Comparison of ENCODE assay signal across 9 cellular contexts in genomic region chr21:21200103-21200938, GRCh38.
DNase-seq lines count a peak whose midpoint lies in the region; ATAC-seq, FAIRE-seq and TF ChIP-seq lines count a peak whose summit lies in the region.
"Had no signal": no experiment of that assay in that cellular context is flagged by ENCODE, and none has a peak within 500 bp of the region (broad histone marks: within the 10 kb centered on the region; RNA-seq: fewer than 3 reads in every experiment).

No MANE protein-coding gene starts in this region.

- FAIRE-seq in RCC 7860 (lab: Jason Lieb, UNC) = peak; percentile 94
- peak; percentile 91 for FAIRE-seq in endothelial cell of umbilical vein (lab: Jason Lieb, UNC)

- H3K79me2 ChIP-seq in endothelial cell of umbilical vein (ENCODE audit: control insufficient read depth, insufficient read depth, low read length) = no peaks in the 10 kb centered on the region
- H3K79me2 ChIP-seq in osteoblast (ENCODE audit: insufficient read depth, low read length) = no peaks in the 10 kb centered on the region

- no peaks in the 10 kb centered on the region for H3K27me3 ChIP-seq in BLaER1 treated with 17β-estradiol and CSF1 and Interleukin-3, amounts not matched to agents 10 nM and 100 nM
- H3K27me3 ChIP-seq in endothelial cell of umbilical vein (ENCODE audit: control insufficient read depth in 2 of 2, insufficient read depth in 2 of 2, low read length in 2 of 2) = no peaks in the 10 kb centered on the region
- no peaks in the 10 kb centered on the region for H3K27me3 ChIP-seq in osteoblast (ENCODE audit: insufficient read depth, low read length)
- H3K27me3 ChIP-seq in prostate gland (replicated peaks; ENCODE audit: insufficient read depth) = no peaks in the 10 kb centered on the region
- H3K27me3 ChIP-seq: cardiac muscle cell had no signal

- no peaks in the 10 kb centered on the region for H4K20me1 ChIP-seq in BLaER1 treated with 17β-estradiol and CSF1 and Interleukin-3, amounts not matched to agents 10 nM and 100 nM
- H4K20me1 ChIP-seq in endothelial cell of umbilical vein (replicated peaks; ENCODE audit: control insufficient read depth, extremely low read depth, insufficient read depth, low read length) (no peaks in the 10 kb centered on the region), osteoblast (ENCODE audit: insufficient read depth, low read length) (no peaks in the 10 kb centered on the region)

- WGBS in prostate gland = 56% methylated on average over 6 of the region's 6 CpGs

- dilution Hi-C loops in endothelial cell of umbilical vein (cut with MboI; ENCODE audit: extremely low pct_ligation_motif_present, low sequenced_read_pairs) = no loop called here

- CTCF ChIA-PET in endothelial cell of umbilical vein (lab: Charles Lee) = interaction anchor here (0.6 kb wide), 1 partner anchor 200 kb away, joined by 3 read pairs; no protein-coding TSS in a partner anchor

- intact Hi-C loops in endothelial cell of umbilical vein (cut with micrococcal nuclease) = no loop called here
- intact Hi-C loops in prostate gland (cut with DNase I) = no loop called here

- peak overlapping the region in 2 of 11 experiments; percentile 17 to 37; a peak in 2 of 22 replicates for H3K27ac ChIP-seq in BLaER1 treated with 17β-estradiol and CSF1 and Interleukin-3, amounts not matched to agents 10 nM and 100 nM
- H3K27ac ChIP-seq in endothelial cell of umbilical vein (ENCODE audit: insufficient read depth, low read depth, low read length) (peak overlapping the region; percentile 47), osteoblast (ENCODE audit: low read depth, low read length) (peak overlapping the region; percentile 92), prostate gland (no peak overlapping the region)
- H3K27ac ChIP-seq: cardiac muscle cell had no signal

- no peaks in the 10 kb centered on the region for H3K9me3 ChIP-seq in BLaER1 treated with 17β-estradiol and CSF1 and Interleukin-3, amounts not matched to agents 10 nM and 100 nM (replicated peaks in 1 of 11)
- H3K9me3 ChIP-seq in endothelial cell of umbilical vein (replicated peaks; ENCODE audit: control insufficient read depth, insufficient read depth, low read length) = no peaks in the 10 kb centered on the region
- H3K9me3 ChIP-seq in osteoblast (ENCODE audit: low read depth, low read length) = no peaks in the 10 kb centered on the region
- H3K9me3 ChIP-seq in prostate gland = no peaks in the 10 kb centered on the region

- H3K36me3 ChIP-seq in BLaER1 treated with 17β-estradiol and CSF1 and Interleukin-3, amounts not matched to agents 10 nM and 100 nM = no peaks in the 10 kb centered on the region
- no peaks in the 10 kb centered on the region for H3K36me3 ChIP-seq in endothelial cell of umbilical vein (ENCODE audit: control insufficient read depth in 2 of 2, extremely low read depth in 1 of 2, insufficient read depth in 2 of 2, low read length in 2 of 2)
- H3K36me3 ChIP-seq in osteoblast (ENCODE audit: insufficient read depth, low read length) = no peaks in the 10 kb centered on the region
- H3K36me3 ChIP-seq in prostate gland = no peaks in the 10 kb centered on the region
- H3K36me3 ChIP-seq: cardiac muscle cell had no signal

- H3K4me3 ChIP-seq in BLaER1 treated with 17β-estradiol and CSF1 and Interleukin-3, amounts not matched to agents 10 nM and 100 nM = peak overlapping the region in 2 of 10 experiments; percentile 10 to 25; a peak in 1 of 20 replicates
- H3K4me3 ChIP-seq in endothelial cell of umbilical vein (replicated peaks in 1 of 3; ENCODE audit: insufficient read depth in 1 of 3, low read depth in 1 of 3, low read length in 3 of 3) (no peak overlapping the region), osteoblast (ENCODE audit: insufficient read depth, low read length) (peak overlapping the region; percentile 18), prostate gland (no peak overlapping the region)
- H3K4me3 ChIP-seq: cardiac muscle cell had no signal

- H3K9me1 ChIP-seq in endothelial cell of umbilical vein (replicated peaks; ENCODE audit: control insufficient read depth, extremely low read depth, insufficient read depth, low read length) = no peaks in the 10 kb centered on the region

- BruUV-seq in endothelial cell of umbilical vein (replicated peaks; lab: Mats Ljungman, UMichigan) = no TSS peak

- H3K9ac ChIP-seq in BLaER1 treated with 17β-estradiol and CSF1 and Interleukin-3, amounts not matched to agents 10 nM and 100 nM = no peak overlapping the region
- H3K9ac ChIP-seq in endothelial cell of umbilical vein (replicated peaks; ENCODE audit: extremely low read depth, insufficient read depth, low read length) = peak overlapping the region; percentile 3

- peaks cover 0 to 16% (median 0%) of the 10 kb centered on the region in 10 experiments; a peak in 6 of 20 replicates for H3K4me1 ChIP-seq in BLaER1 treated with 17β-estradiol and CSF1 and Interleukin-3, amounts not matched to agents 10 nM and 100 nM
- peaks cover 3% of the 10 kb centered on the region for H3K4me1 ChIP-seq in endothelial cell of umbilical vein (ENCODE audit: control insufficient read depth, extremely low read depth, insufficient read depth, low read length)
- H3K4me1 ChIP-seq in osteoblast (ENCODE audit: insufficient read depth, low read length) = peaks cover 22% of the 10 kb centered on the region
- no peaks in the 10 kb centered on the region for H3K4me1 ChIP-seq in prostate gland (replicated peaks)

- TF ChIP-seq CTCF in endothelial cell of umbilical vein (IDR thresholded peaks at IDR 0.05; ENCODE audit: extremely low read depth in 1 of 2, insufficient read depth in 1 of 2, low read depth in 1 of 2, low read length in 2 of 2) (no peak), osteoblast (IDR thresholded peaks at IDR 0.05; ENCODE audit: extremely low read depth, low read depth, low read length) (no peak), prostate gland (IDR thresholded peaks at IDR 0.05) (no peak)

- peak overlapping the region in 7 of 11 experiments; percentile 3 to 77 (median 36); a peak in 10 of 22 replicates for H3K4me2 ChIP-seq in BLaER1 treated with 17β-estradiol and CSF1 and Interleukin-3, amounts not matched to agents 10 nM and 100 nM
- H3K4me2 ChIP-seq in endothelial cell of umbilical vein (ENCODE audit: insufficient read depth, low read length) (peak overlapping the region; percentile 49), osteoblast (ENCODE audit: insufficient read depth, low read length) (peak overlapping the region; percentile 75)

- DNase-seq in RCC 7860 (ENCODE audit: low spot score) (peak; percentile 87), endothelial cell of umbilical vein (ENCODE audit: low read depth, low spot score) (peak; percentile 84), osteoblast (ENCODE audit: insufficient read length, low spot score, missing footprints) (peak; percentile 62), SHP77 (lab: John Stamatoyannopoulos, UW) (no peak), NAMALWA (ENCODE audit: low spot score) (no peak), prostate gland (ENCODE audit: low spot score) (no peak)

- TF ChIP-seq POLR2A in endothelial cell of umbilical vein (IDR thresholded peaks at IDR 0.05; ENCODE audit: low read depth, low read length) (no peak), prostate gland (IDR thresholded peaks at IDR 0.05) (no peak)

- ATAC-seq in GM19455 (IDR thresholded peaks at IDR 0.05; ENCODE audit: unreplicated experiment) = no peak

- POLR2A ChIA-PET in endothelial cell of umbilical vein (lab: Charles Lee) = no interaction called here

- H2AFZ ChIP-seq in endothelial cell of umbilical vein (ENCODE audit: low read depth, low read length) (peak overlapping the region; percentile 3), osteoblast (ENCODE audit: low read length) (peak overlapping the region; percentile 61)

TF ChIP-seq in endothelial cell of umbilical vein, 7 proteins besides CTCF, POLR2A, EP300 and RAD21:
- no peak for TF ChIP-seq EZH2 (IDR thresholded peaks at IDR 0.05; ENCODE audit: borderline replicate concordance, low read depth, low read length, severe bottlenecking)
- TF ChIP-seq, protein P1, sequence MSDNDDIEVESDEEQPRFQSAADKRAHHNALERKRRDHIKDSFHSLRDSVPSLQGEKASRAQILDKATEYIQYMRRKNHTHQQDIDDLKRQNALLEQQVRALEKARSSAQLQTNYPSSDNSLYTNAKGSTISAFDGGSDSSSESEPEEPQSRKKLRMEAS (IDR thresholded peaks at IDR 0.05; ENCODE audit: insufficient read depth, insufficient read length) = no peak
- TF ChIP-seq MYC (IDR thresholded peaks at IDR 0.05; ENCODE audit: low read depth, low read length) = no peak
- peak; percentile 85 for TF ChIP-seq FOS (IDR thresholded peaks at IDR 0.05; ENCODE audit: borderline replicate concordance, insufficient read depth, low read length)
- peak; percentile 67 for TF ChIP-seq JUN (IDR thresholded peaks at IDR 0.05; ENCODE audit: borderline replicate concordance, insufficient read depth, insufficient read length, low read depth)
- no peak for TF ChIP-seq GATA2 (IDR thresholded peaks at IDR 0.05; ENCODE audit: insufficient read depth, insufficient read length, low read depth, low read length)
- TF ChIP-seq POLR2AphosphoS5 (IDR thresholded peaks at IDR 0.05; ENCODE audit: insufficient read depth, low read depth, low read length) = no peak

Comparison
In these comparisons a context has a peak if more than half of its experiments do, and no peak if none do; other contexts are left out.
1. H3K27ac ChIP-seq: peak in endothelial cell of umbilical vein (single experiment) and osteoblast (single experiment); none in prostate gland (0 of 2).
2. DNase-seq: peak in RCC 7860 (single experiment), endothelial cell of umbilical vein (single experiment) and osteoblast (single experiment); none in SHP77 (0 of 2), NAMALWA (single experiment) and prostate gland (single experiment).
3. Peak in every context shown above with its lines, with median percentiles within 50 percentile points of each other: H3K4me2 ChIP-seq.